Comparison of ENCODE assay signal across 8 cellular contexts in genomic region chr16:11255737-11256656, GRCh38. TPM values are rescaled to one million over a fixed set of nuclear protein-coding genes. Genes with fewer than 3 reads are reported as not detected.
DNase-seq lines count a peak whose midpoint lies in the region; ATAC-seq and TF ChIP-seq lines count a peak whose summit lies in the region.

Gene SOCS1 (minus strand): TSS chr16:11256204. CDS start chr16:11255478, 726 bp downstream.

- WGBS in ectodermal cell, 2 experiments: 0% methylated on average over 100 of the region's 100 CpGs

- H3K27ac ChIP-seq in C4-2B (peak within 1 kb of the TSS; percentile 64), ectodermal cell (ENCODE audit: insufficient read depth, low read depth, low read length, poor library complexity, severe bottlenecking) (peak within 1 kb of the TSS; percentile 72)

- H3K36me3 ChIP-seq in ectodermal cell (ENCODE audit: control insufficient read depth, insufficient read depth, low read length): no peaks in the 10 kb centered on the region

- peaks cover 10% of the 10 kb centered on the region for H3K4me1 ChIP-seq in ectodermal cell (ENCODE audit: control insufficient read depth, insufficient read depth, low read length)

- H3K9me3 ChIP-seq in ectodermal cell (ENCODE audit: control insufficient read depth, low read length): no peaks in the 10 kb centered on the region

- peaks cover 21% of the 10 kb centered on the region for H3K27me3 ChIP-seq in ectodermal cell (ENCODE audit: control insufficient read depth, insufficient read depth, low read length, poor library complexity, severe bottlenecking)

- peak within 1 kb of the TSS; percentile 49 for H3K4me3 ChIP-seq in ectodermal cell (ENCODE audit: insufficient read depth, low read depth, low read length)

- peak; percentile 97 for TF ChIP-seq CTCF in C4-2B (conservative IDR thresholded peaks at IDR 0.05)

- peak; percentile 44 for ATAC-seq in HG03442 (IDR thresholded peaks at IDR 0.05; ENCODE audit: unreplicated experiment)

- DNase-seq in GM19240 (ENCODE audit: insufficient read length, low spot score): peak; percentile 77
- DNase-seq in NCI-H69 (lab: John Stamatoyannopoulos, UW): peak; percentile 94
- peak; percentile 84 to 86 for DNase-seq in activated CD4-positive, alpha-beta T cell treated with anti-CD3 and anti-CD28 coated beads, Interleukin-2, amount 50 U/mL, for 48 hours
- peak; percentile 88 to 89 for DNase-seq in lung microvascular endothelial cell (ENCODE audit: low read depth in 2 of 2)
- peak; percentile 76 to 88 (median 81) for DNase-seq in stimulated activated CD4-positive, alpha-beta T cell treated with anti-CD3 and anti-CD28 coated beads, TNF-alpha, amount 100 ng/mL, for 24 hours (ENCODE audit: low read depth in 3 of 3)

RNA-seq across cellular contexts. Expression of gene SOCS1, which starts in this region (rescaled TPM):
- 3.6 TPM for polyA plus RNA-seq in ectodermal cell (2013, experiment 1 of 4)
- polyA plus RNA-seq in ectodermal cell (2013, experiment 2 of 4): 4.0 TPM
- 4.7 TPM for polyA plus RNA-seq in ectodermal cell (2013, experiment 3 of 4)
- polyA plus RNA-seq in ectodermal cell (2013, experiment 4 of 4): 5.1 TPM
- total RNA-seq in lung microvascular endothelial cell: 0.22 and 0.79 TPM in 2 replicates

Comparison
In these comparisons a context has a peak if more than half of its experiments do, and no peak if none do; other contexts are left out.
1. Peak in every context shown above with its lines: DNase-seq, ATAC-seq, H3K4me3 ChIP-seq and H3K27ac ChIP-seq.
2. Peak in DNase-seq in lung microvascular endothelial cell; RNA of the gene not detected or under 1 TPM.